Comparison of ENCODE assay signal across 11 cellular contexts in genomic region chr3:140219923-140220452, GRCh38.
DNase-seq lines count a peak whose midpoint lies in the region; ATAC-seq and TF ChIP-seq lines count a peak whose summit lies in the region.
"Had no signal": no experiment of that assay in that cellular context is flagged by ENCODE, and none has a peak within 500 bp of the region (broad histone marks: within the 10 kb centered on the region; RNA-seq: fewer than 3 reads in every experiment).

No MANE protein-coding gene starts in this region.

- no peaks in the 10 kb centered on the region for H3K27me3 ChIP-seq in OCI-LY3 (ENCODE audit: low read depth, low read length)
- H3K27me3 ChIP-seq in heart left ventricle, result no peaks in the 10 kb centered on the region
- H3K27me3 ChIP-seq: sigmoid colon had no signal

- intact Hi-C loops in heart left ventricle (cut with DNase I), result loop anchor here in 2 of 10 donors (10.0 kb wide), 2 partner anchors 275 to 645 kb away; no protein-coding TSS in a partner anchor

- TF ChIP-seq CTCF in GM12865 (IDR thresholded peaks at IDR 0.05; ENCODE audit: insufficient read depth, low read depth, low read length, missing control alignments) (peak; percentile 48), GM20000 (IDR thresholded peaks at IDR 0.05; ENCODE audit: extremely low read depth, missing control alignments) (peak; percentile 4), OCI-LY3 (IDR thresholded peaks at IDR 0.05; ENCODE audit: low read depth, low read length) (peak; percentile 35), heart left ventricle (IDR thresholded peaks at IDR 0.05) (no peak)

- ATAC-seq in heart left ventricle, result no peak
- ATAC-seq in GM21576 (IDR thresholded peaks at IDR 0.05; ENCODE audit: unreplicated experiment), result no peak
- ATAC-seq: naive thymus-derived CD8-positive, alpha-beta T cell had no signal

- no peaks in the 10 kb centered on the region for H4K20me1 ChIP-seq in OCI-LY3 (ENCODE audit: insufficient read depth, low read length)

- H3K9me3 ChIP-seq in OCI-LY3 (ENCODE audit: insufficient read depth, low read length), result no peaks in the 10 kb centered on the region
- H3K9me3 ChIP-seq in heart left ventricle, result no peaks in the 10 kb centered on the region
- H3K9me3 ChIP-seq: sigmoid colon had no signal

- 75 to 79% (median 78%) methylated on average over 2 of the region's 2 CpGs for WGBS in heart left ventricle, 4 donors

- peaks cover 9% of the 10 kb centered on the region for H3K4me1 ChIP-seq in OCI-LY3 (ENCODE audit: low read length)
- H3K4me1 ChIP-seq in heart left ventricle, result no peaks in the 10 kb centered on the region
- H3K4me1 ChIP-seq: sigmoid colon had no signal

- H3K9ac ChIP-seq in OCI-LY3 (ENCODE audit: low read length), result no peak overlapping the region

- H3K79me2 ChIP-seq in OCI-LY3 (ENCODE audit: low read length), result no peaks in the 10 kb centered on the region

- no peak overlapping the region for H3K4me2 ChIP-seq in OCI-LY3 (ENCODE audit: low read length)

- H3K36me3 ChIP-seq in OCI-LY3 (replicated peaks; ENCODE audit: low read depth, low read length), result no peaks in the 10 kb centered on the region
- no peaks in the 10 kb centered on the region for H3K36me3 ChIP-seq in heart left ventricle
- H3K36me3 ChIP-seq: sigmoid colon had no signal

- H3K27ac ChIP-seq in OCI-LY3 (ENCODE audit: low read length) (no peak overlapping the region), heart left ventricle (no peak overlapping the region)
- H3K27ac ChIP-seq: sigmoid colon had no signal

- no peak overlapping the region for H2AFZ ChIP-seq in OCI-LY3 (ENCODE audit: low read depth, low read length)

- DNase-seq in GM12865 (ENCODE audit: low read depth), result peak; percentile 62
- peak; percentile 22 for DNase-seq in GM20000 (ENCODE audit: low spot score)
- DNase-seq in iPS-NIHi7 (ENCODE audit: extremely low spot score), result peak; percentile 38
- no peak for DNase-seq in NCI-H2081 (lab: John Stamatoyannopoulos, UW)
- no peak for DNase-seq in heart left ventricle
- DNase-seq: activated naive CD8-positive, alpha-beta T cell treated with anti-CD3 and anti-CD28 coated beads, Interleukin-2, amount 10 ng/mL, durations not matched to agents 7 days and 5 days; naive thymus-derived CD8-positive, alpha-beta T cell; NCI-H1436; sigmoid colon had no signal

- TF ChIP-seq POLR2A in heart left ventricle (IDR thresholded peaks at IDR 0.05), result no peak

- H3K4me3 ChIP-seq in GM12865 (ENCODE audit: low read depth, low read length) (no peak overlapping the region), OCI-LY3 (ENCODE audit: low read length) (no peak overlapping the region), heart left ventricle (no peak overlapping the region)
- H3K4me3 ChIP-seq: sigmoid colon had no signal

Comparison
In these comparisons a context has a peak if more than half of its experiments do, and no peak if none do; other contexts are left out.
1. DNase-seq: peak in GM12865 (single experiment), GM20000 (single experiment) and iPS-NIHi7 (single experiment); none in NCI-H2081 (0 of 2) and heart left ventricle (0 of 5).
2. CTCF ChIP-seq: peak in GM12865 (single experiment), GM20000 (single experiment) and OCI-LY3 (single experiment); none in heart left ventricle (0 of 12).